ENCODE assay signal across 23 cellular contexts in the genomic region with DNA sequence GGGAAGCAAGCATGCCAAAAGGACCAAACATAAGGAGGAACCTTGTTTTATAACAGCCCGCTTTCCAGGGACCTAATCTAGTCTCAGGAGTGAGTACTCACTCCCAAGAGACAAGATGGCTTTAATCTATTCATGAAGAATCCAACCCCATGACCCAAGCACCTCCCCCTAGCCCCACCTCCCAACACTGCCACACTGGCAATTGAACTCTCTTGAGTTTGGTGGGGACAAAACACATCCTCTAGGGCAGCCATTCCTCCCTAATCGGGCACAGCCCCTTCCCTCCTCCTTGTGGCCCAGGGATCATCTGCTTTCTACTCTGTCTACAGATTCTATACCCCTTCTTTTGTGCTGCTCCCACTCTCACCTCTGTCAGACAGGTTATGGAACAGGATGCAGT.
"Had no signal": no experiment of that assay in that cellular context is flagged by ENCODE, and none has a peak within 500 bp of the region (broad histone marks: within the 10 kb centered on the region; RNA-seq: fewer than 3 reads in every experiment).

No MANE protein-coding gene starts in this region.

- H3K79me2 ChIP-seq: hepatocyte had no signal

- H3K4me1 ChIP-seq: tibial nerve, upper lobe of right lung, vagina had no signal

- H3K27me3 ChIP-seq: hepatocyte, sigmoid colon, testis, tibial nerve, upper lobe of right lung, vagina had no signal

- H3K9me3 ChIP-seq: sigmoid colon, testis, upper lobe of right lung, vagina had no signal

- H3K27ac ChIP-seq: hepatocyte, left ventricle myocardium inferior, sigmoid colon, skin epidermis, testis, tibial nerve, upper lobe of right lung, vagina had no signal

- H3K4me2 ChIP-seq: hepatocyte had no signal

- H3K4me3 ChIP-seq: hepatocyte, left ventricle myocardium inferior, lung, sigmoid colon, skin epidermis, testis, tibial nerve, upper lobe of right lung, vagina had no signal

- H3K4me3 Mint-ChIP-seq: endodermal cell; naive B cell; nephron; stimulated activated naive B cell treated with anti-CD40 and anti-IgM and Interleukin-4, amounts not matched to agents 10 μg/mL and 1 μg/mL and 100 μg/mL, for 72 hours; stimulated activated naive CD8-positive, alpha-beta T cell treated with anti-CD3 and anti-CD28 coated beads, Interleukin-15, amount 100 ng/mL, for 72 hours had no signal

- FAIRE-seq: kidney had no signal

- H3K36me3 Mint-ChIP-seq: stimulated activated naive B cell treated with anti-CD40 and anti-IgM and Interleukin-4, amounts not matched to agents 10 μg/mL and 1 μg/mL and 100 μg/mL, for 72 hours had no signal

- H3K36me3 ChIP-seq: left ventricle myocardium inferior, sigmoid colon, tibial nerve, upper lobe of right lung, vagina had no signal

- DNase-seq: effector CD4-positive, alpha-beta T cell; endodermal cell; foreskin melanocyte; head of caudate nucleus; kidney; left cardiac atrium; left ventricle myocardium inferior; mesenchymal stem cell; naive B cell; posterior cingulate gyrus; sigmoid colon; stimulated activated CD4-positive, alpha-beta T cell treated with anti-CD3 and anti-CD28 coated beads, Interleukin-2, amount 100 ng/mL, for 24 hours; stimulated activated CD4-positive, alpha-beta T cell treated with anti-CD3 and anti-CD28 coated beads, Interleukin-4, amount 100 ng/mL, for 4 hours; stimulated activated naive B cell treated with anti-CD40 and anti-IgM and Interleukin-4, amounts not matched to agents 10 μg/mL and 1 μg/mL and 100 μg/mL, for 72 hours; stimulated activated naive CD8-positive, alpha-beta T cell treated with anti-CD3 and anti-CD28 coated beads, Interleukin-15, amount 100 ng/mL, for 72 hours; testis; upper lobe of right lung had no signal

- H3K4me1 Mint-ChIP-seq: naive B cell; stimulated activated naive CD8-positive, alpha-beta T cell treated with anti-CD3 and anti-CD28 coated beads, Interleukin-15, amount 100 ng/mL, for 72 hours had no signal

- H3K27ac Mint-ChIP-seq: endodermal cell; naive B cell; nephron; stimulated activated naive B cell treated with anti-CD40 and anti-IgM and Interleukin-4, amounts not matched to agents 10 μg/mL and 1 μg/mL and 100 μg/mL, for 72 hours; stimulated activated naive CD8-positive, alpha-beta T cell treated with anti-CD3 and anti-CD28 coated beads, Interleukin-15, amount 100 ng/mL, for 72 hours had no signal

- H3K27me3 Mint-ChIP-seq: stimulated activated naive B cell treated with anti-CD40 and anti-IgM and Interleukin-4, amounts not matched to agents 10 μg/mL and 1 μg/mL and 100 μg/mL, for 72 hours; stimulated activated naive CD8-positive, alpha-beta T cell treated with anti-CD3 and anti-CD28 coated beads, Interleukin-15, amount 100 ng/mL, for 72 hours had no signal

- H2AFZ ChIP-seq: hepatocyte had no signal
